ENCODE assay signal across 8 cellular contexts in the genomic region with DNA sequence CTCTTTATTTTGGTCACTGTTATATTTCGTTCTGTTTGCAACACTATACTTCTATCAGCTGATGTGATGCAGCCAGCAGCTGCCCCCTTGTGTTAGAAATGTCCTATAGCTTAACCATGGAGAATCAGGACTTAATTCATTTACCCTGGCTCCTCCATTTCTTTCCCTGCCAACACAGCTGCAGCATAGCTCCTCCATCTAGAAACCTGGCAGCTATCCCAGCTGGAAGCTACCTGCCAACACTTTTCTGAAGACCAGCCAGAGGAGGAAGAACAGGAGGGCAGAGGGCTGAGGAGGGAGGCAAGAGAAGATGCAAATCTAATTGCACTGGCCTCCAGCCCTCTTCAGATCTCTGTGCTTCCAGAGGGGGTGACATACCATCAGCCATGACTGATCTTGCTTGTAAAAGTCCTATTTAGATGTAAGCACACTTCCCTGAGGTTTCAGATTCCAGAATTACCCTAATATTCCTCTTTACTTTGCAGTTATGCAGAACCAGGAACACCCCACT.
A peak's percentile ranks its signal among the peaks of the same experiment; 100 is the strongest.
DNase-seq lines count a peak whose midpoint lies in the region; ATAC-seq and TF ChIP-seq lines count a peak whose summit lies in the region.

No MANE protein-coding gene starts in this region.

- H3K4me3 ChIP-seq in breast epithelium: no peak overlapping the region

- peak; percentile 67 to 73 for ATAC-seq in stimulated activated naive B cell treated with anti-CD40 and anti-IgM and Interleukin-4, amounts not matched to agents 10 μg/mL and 1 μg/mL and 100 μg/mL, for 72 hours (replicated peaks)
- ATAC-seq in stimulated activated memory B cell treated with anti-CD40 and anti-IgM and Interleukin-4, amounts not matched to agents 10 μg/mL and 1 μg/mL and 100 μg/mL, for 72 hours: no peak
- ATAC-seq in GM21526 (IDR thresholded peaks at IDR 0.05; ENCODE audit: low FRiP score, unreplicated experiment): no peak

- H3K9me3 Mint-ChIP-seq in stimulated activated naive B cell treated with anti-CD40 and anti-IgM and Interleukin-4, amounts not matched to agents 10 μg/mL and 1 μg/mL and 100 μg/mL, for 72 hours: no peaks in the 10 kb centered on the region
- no peaks in the 10 kb centered on the region for H3K9me3 Mint-ChIP-seq in stimulated activated memory B cell treated with anti-CD40 and anti-IgM and Interleukin-4, amounts not matched to agents 10 μg/mL and 1 μg/mL and 100 μg/mL, for 72 hours

- no peak for TF ChIP-seq POLR2A in breast epithelium (IDR thresholded peaks at IDR 0.05)

- H3K27ac Mint-ChIP-seq in stimulated activated naive B cell treated with anti-CD40 and anti-IgM and Interleukin-4, amounts not matched to agents 10 μg/mL and 1 μg/mL and 100 μg/mL, for 72 hours: no peak overlapping the region
- H3K27ac Mint-ChIP-seq in stimulated activated memory B cell treated with anti-CD40 and anti-IgM and Interleukin-4, amounts not matched to agents 10 μg/mL and 1 μg/mL and 100 μg/mL, for 72 hours: no peak overlapping the region

- H3K4me3 Mint-ChIP-seq in stimulated activated naive B cell treated with anti-CD40 and anti-IgM and Interleukin-4, amounts not matched to agents 10 μg/mL and 1 μg/mL and 100 μg/mL, for 72 hours: no peak overlapping the region
- H3K4me3 Mint-ChIP-seq in stimulated activated memory B cell treated with anti-CD40 and anti-IgM and Interleukin-4, amounts not matched to agents 10 μg/mL and 1 μg/mL and 100 μg/mL, for 72 hours: no peak overlapping the region

- H3K36me3 ChIP-seq in breast epithelium: no peaks in the 10 kb centered on the region

- H3K27ac ChIP-seq in breast epithelium: peak overlapping the region in 1 of 2 donors; percentile 21

- peak; percentile 23 to 72 (median 72) for TF ChIP-seq CTCF in breast epithelium (IDR thresholded peaks at IDR 0.05)

- no peaks in the 10 kb centered on the region for H3K9me3 ChIP-seq in breast epithelium

- H3K27me3 ChIP-seq in breast epithelium: no peaks in the 10 kb centered on the region

- intact Hi-C loops in breast epithelium (cut with DNase I; ENCODE audit: low total_unique reads): no loop called here

- no peaks in the 10 kb centered on the region for H3K27me3 Mint-ChIP-seq in stimulated activated naive B cell treated with anti-CD40 and anti-IgM and Interleukin-4, amounts not matched to agents 10 μg/mL and 1 μg/mL and 100 μg/mL, for 72 hours
- H3K27me3 Mint-ChIP-seq in stimulated activated memory B cell treated with anti-CD40 and anti-IgM and Interleukin-4, amounts not matched to agents 10 μg/mL and 1 μg/mL and 100 μg/mL, for 72 hours: peaks cover 18% of the 10 kb centered on the region

- DNase-seq in D341Med (ENCODE audit: low spot score) (peak; percentile 77), HS-27A (ENCODE audit: low read depth) (peak; percentile 8), NCI-H748 (lab: John Stamatoyannopoulos, UW; ENCODE audit: unreplicated experiment) (peak; percentile 72), breast epithelium (ENCODE audit: low spot score in 2 of 2) (peak; percentile 72 to 76), inferior parietal cortex (ENCODE audit: extremely low spot score) (peak; percentile 61)
- DNase-seq in stimulated activated naive B cell treated with anti-CD40 and anti-IgM and Interleukin-4, amounts not matched to agents 10 μg/mL and 1 μg/mL and 100 μg/mL, for 72 hours: no peak

- H3K4me1 ChIP-seq in breast epithelium: no peaks in the 10 kb centered on the region

- peaks cover 0 to 2% of the 10 kb centered on the region in 2 donors for H3K4me1 Mint-ChIP-seq in stimulated activated naive B cell treated with anti-CD40 and anti-IgM and Interleukin-4, amounts not matched to agents 10 μg/mL and 1 μg/mL and 100 μg/mL, for 72 hours
- H3K4me1 Mint-ChIP-seq in stimulated activated memory B cell treated with anti-CD40 and anti-IgM and Interleukin-4, amounts not matched to agents 10 μg/mL and 1 μg/mL and 100 μg/mL, for 72 hours: peaks cover 6% of the 10 kb centered on the region

- H3K36me3 Mint-ChIP-seq in stimulated activated naive B cell treated with anti-CD40 and anti-IgM and Interleukin-4, amounts not matched to agents 10 μg/mL and 1 μg/mL and 100 μg/mL, for 72 hours: no peaks in the 10 kb centered on the region
- H3K36me3 Mint-ChIP-seq in stimulated activated memory B cell treated with anti-CD40 and anti-IgM and Interleukin-4, amounts not matched to agents 10 μg/mL and 1 μg/mL and 100 μg/mL, for 72 hours: no peaks in the 10 kb centered on the region

Comparison
In these comparisons a context has a peak if more than half of its experiments do, and no peak if none do; other contexts are left out.
1. ATAC-seq: peak in stimulated activated naive B cell treated with anti-CD40 and anti-IgM and Interleukin-4, amounts not matched to agents 10 μg/mL and 1 μg/mL and 100 μg/mL, for 72 hours (2 of 2); none in stimulated activated memory B cell treated with anti-CD40 and anti-IgM and Interleukin-4, amounts not matched to agents 10 μg/mL and 1 μg/mL and 100 μg/mL, for 72 hours (single experiment) and GM21526 (single experiment).